ENCODE assay signal across 1 cellular context in genomic region chr10:48658243-48658888, GRCh38.
TF ChIP-seq lines count a peak whose summit lies in the region.

No MANE protein-coding gene starts in this region.

TF ChIP-seq in K562, 482 proteins besides CTCF, POLR2A, EP300 and RAD21 (continued from another document and continues in another):
- 0 out of 4 replicates have a peak, but pooled peaks of 1 of the 2 experiments have one; percentile 36 for TF ChIP-seq UBTF (IDR thresholded peaks at IDR 0.05; ENCODE audit: borderline replicate concordance in 1 of 2, low read depth in 2 of 2, low read length in 2 of 2)
- TF ChIP-seq CSDE1 (IDR thresholded peaks at IDR 0.05) = no peak
- peak; percentile 49 for TF ChIP-seq RBM25 (IDR thresholded peaks at IDR 0.05; ENCODE audit: low read depth, low read length, severe bottlenecking)
- TF ChIP-seq CTBP1 (IDR thresholded peaks at IDR 0.05; ENCODE audit: borderline replicate concordance) = peak; percentile 21; the same call in 1 of the 2 replicates
- no peak for TF ChIP-seq ZKSCAN8 (CRISPR knock-in tag; IDR thresholded peaks at IDR 0.05)
- TF ChIP-seq ZNF253 (CRISPR knock-in tag; conservative IDR thresholded peaks at IDR 0.05) = no peak
- TF ChIP-seq, protein P1, sequence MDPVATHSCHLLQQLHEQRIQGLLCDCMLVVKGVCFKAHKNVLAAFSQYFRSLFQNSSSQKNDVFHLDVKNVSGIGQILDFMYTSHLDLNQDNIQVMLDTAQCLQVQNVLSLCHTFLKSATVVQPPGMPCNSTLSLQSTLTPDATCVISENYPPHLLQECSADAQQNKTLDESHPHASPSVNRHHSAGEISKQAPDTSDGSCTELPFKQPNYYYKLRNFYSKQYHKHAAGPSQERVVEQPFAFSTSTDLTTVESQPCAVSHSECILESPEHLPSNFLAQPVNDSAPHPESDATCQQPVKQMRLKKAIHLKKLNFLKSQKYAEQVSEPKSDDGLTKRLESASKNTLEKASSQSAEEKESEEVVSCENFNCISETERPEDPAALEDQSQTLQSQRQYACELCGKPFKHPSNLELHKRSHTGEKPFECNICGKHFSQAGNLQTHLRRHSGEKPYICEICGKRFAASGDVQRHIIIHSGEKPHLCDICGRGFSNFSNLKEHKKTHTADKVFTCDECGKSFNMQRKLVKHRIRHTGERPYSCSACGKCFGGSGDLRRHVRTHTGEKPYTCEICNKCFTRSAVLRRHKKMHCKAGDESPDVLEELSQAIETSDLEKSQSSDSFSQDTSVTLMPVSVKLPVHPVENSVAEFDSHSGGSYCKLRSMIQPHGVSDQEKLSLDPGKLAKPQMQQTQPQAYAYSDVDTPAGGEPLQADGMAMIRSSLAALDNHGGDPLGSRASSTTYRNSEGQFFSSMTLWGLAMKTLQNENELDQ (CRISPR knock-in tag; IDR thresholded peaks at IDR 0.05; ENCODE audit: borderline replicate concordance) = no peak
- no peak for TF ChIP-seq MAFG (tag; conservative IDR thresholded peaks at IDR 0.05)
- no peak for TF ChIP-seq NFRKB (IDR thresholded peaks at IDR 0.05; ENCODE audit: low read depth)
- no peak for TF ChIP-seq CEBPZ (IDR thresholded peaks at IDR 0.05; ENCODE audit: borderline replicate concordance, low read depth, low read length)
- TF ChIP-seq ARID2 (IDR thresholded peaks at IDR 0.05) = peak; percentile 51; the same call in 1 of the 2 replicates
- no peak for TF ChIP-seq FOSL1 (tag; conservative IDR thresholded peaks at IDR 0.05)
- no peak for TF ChIP-seq DMBX1 (CRISPR knock-in tag; IDR thresholded peaks at IDR 0.05; ENCODE audit: borderline replicate concordance)
- TF ChIP-seq RREB1 (CRISPR knock-in tag; IDR thresholded peaks at IDR 0.05) = 0 out of 2 replicates have a peak, but pooled peaks have one; percentile 47
- no peak for TF ChIP-seq GTF3C2 (IDR thresholded peaks at IDR 0.05; ENCODE audit: borderline replicate concordance, extremely low read depth, insufficient read length)
- 0 out of 4 replicates have a peak, but pooled peaks of 1 of the 2 experiments have one; percentile 14 for TF ChIP-seq MAZ (CRISPR knock-in tag; conservative IDR thresholded peaks at IDR 0.05 in 1 of 2, IDR thresholded peaks at IDR 0.05 in 1 of 2)
- no peak for TF ChIP-seq ZNF583 (CRISPR knock-in tag; IDR thresholded peaks at IDR 0.05)
- no peak for TF ChIP-seq ZC3H4 (CRISPR knock-in tag; IDR thresholded peaks at IDR 0.05; ENCODE audit: borderline replicate concordance)
- TF ChIP-seq PCBP2 (IDR thresholded peaks at IDR 0.05; ENCODE audit: low read depth, low read length, poor library complexity, severe bottlenecking) = no peak
- no peak for TF ChIP-seq ZNF436 (CRISPR knock-in tag; IDR thresholded peaks at IDR 0.05)
- no peak for TF ChIP-seq NFATC3 (IDR thresholded peaks at IDR 0.05)
- no peak for TF ChIP-seq TFAM (CRISPR knock-in tag; conservative IDR thresholded peaks at IDR 0.05)
- TF ChIP-seq JUNB (CRISPR knock-in tag; conservative IDR thresholded peaks at IDR 0.05) = no peak
- TF ChIP-seq HOMEZ (CRISPR knock-in tag; IDR thresholded peaks at IDR 0.05) = no peak
- TF ChIP-seq RCOR1 (IDR thresholded peaks at IDR 0.05; ENCODE audit: borderline replicate concordance in 1 of 2, low read depth in 2 of 2, low read length in 2 of 2) = peak in 1 of 2 experiments; percentile 29; a peak in 1 of 4 replicates
- no peak for TF ChIP-seq STAT5A (IDR thresholded peaks at IDR 0.05; ENCODE audit: borderline replicate concordance, low read length)
- no peak for TF ChIP-seq POLR2H (tag; IDR thresholded peaks at IDR 0.05; ENCODE audit: low read depth)
- no peak for TF ChIP-seq RAD51 (IDR thresholded peaks at IDR 0.05; ENCODE audit: borderline replicate concordance, low read depth)
- no peak for TF ChIP-seq ZNF23 (CRISPR knock-in tag; IDR thresholded peaks at IDR 0.05)
- TF ChIP-seq TEAD4 (IDR thresholded peaks at IDR 0.05; ENCODE audit: low read length) = no peak
- no peak for TF ChIP-seq TEAD4 (CRISPR knock-in tag; IDR thresholded peaks at IDR 0.05; ENCODE audit: borderline replicate concordance)
- no peak for TF ChIP-seq ZNF507 (tag; conservative IDR thresholded peaks at IDR 0.05)
- TF ChIP-seq CHD1 (IDR thresholded peaks at IDR 0.05; ENCODE audit: low read length) = no peak
- TF ChIP-seq ATF7 (IDR thresholded peaks at IDR 0.05) = 0 out of 2 replicates have a peak, but pooled peaks have one; percentile 12
- TF ChIP-seq RFX7 (CRISPR knock-in tag; IDR thresholded peaks at IDR 0.05) = no peak
- TF ChIP-seq XRCC5 (IDR thresholded peaks at IDR 0.05; ENCODE audit: low read depth, low read length) = 0 out of 2 replicates have a peak, but pooled peaks have one; percentile 62
- TF ChIP-seq, protein P2, sequence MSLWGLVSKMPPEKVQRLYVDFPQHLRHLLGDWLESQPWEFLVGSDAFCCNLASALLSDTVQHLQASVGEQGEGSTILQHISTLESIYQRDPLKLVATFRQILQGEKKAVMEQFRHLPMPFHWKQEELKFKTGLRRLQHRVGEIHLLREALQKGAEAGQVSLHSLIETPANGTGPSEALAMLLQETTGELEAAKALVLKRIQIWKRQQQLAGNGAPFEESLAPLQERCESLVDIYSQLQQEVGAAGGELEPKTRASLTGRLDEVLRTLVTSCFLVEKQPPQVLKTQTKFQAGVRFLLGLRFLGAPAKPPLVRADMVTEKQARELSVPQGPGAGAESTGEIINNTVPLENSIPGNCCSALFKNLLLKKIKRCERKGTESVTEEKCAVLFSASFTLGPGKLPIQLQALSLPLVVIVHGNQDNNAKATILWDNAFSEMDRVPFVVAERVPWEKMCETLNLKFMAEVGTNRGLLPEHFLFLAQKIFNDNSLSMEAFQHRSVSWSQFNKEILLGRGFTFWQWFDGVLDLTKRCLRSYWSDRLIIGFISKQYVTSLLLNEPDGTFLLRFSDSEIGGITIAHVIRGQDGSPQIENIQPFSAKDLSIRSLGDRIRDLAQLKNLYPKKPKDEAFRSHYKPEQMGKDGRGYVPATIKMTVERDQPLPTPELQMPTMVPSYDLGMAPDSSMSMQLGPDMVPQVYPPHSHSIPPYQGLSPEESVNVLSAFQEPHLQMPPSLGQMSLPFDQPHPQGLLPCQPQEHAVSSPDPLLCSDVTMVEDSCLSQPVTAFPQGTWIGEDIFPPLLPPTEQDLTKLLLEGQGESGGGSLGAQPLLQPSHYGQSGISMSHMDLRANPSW (CRISPR knock-in tag; IDR thresholded peaks at IDR 0.05) = no peak
- no peak for TF ChIP-seq ZNF263 (CRISPR knock-in tag; IDR thresholded peaks at IDR 0.05; ENCODE audit: borderline replicate concordance)
- TF ChIP-seq ZNF239 (CRISPR knock-in tag; IDR thresholded peaks at IDR 0.05) = no peak
- TF ChIP-seq RBM22 (IDR thresholded peaks at IDR 0.05; ENCODE audit: low read depth, low read length, poor library complexity, severe bottlenecking) = no peak
- TF ChIP-seq ARID1B (IDR thresholded peaks at IDR 0.05) = no peak
- TF ChIP-seq SRSF7 (optimal IDR thresholded peaks at IDR 0.05; ENCODE audit: low read depth, low read length) = no peak
- TF ChIP-seq SMC3 (conservative IDR thresholded peaks at IDR 0.05; ENCODE audit: insufficient read depth, low read depth, low read length) = peak; percentile 88
